ENCODE assay signal across 14 cellular contexts in genomic region chr11:2582958-2583604, GRCh38.
DNase-seq lines count a peak whose midpoint lies in the region; ATAC-seq and TF ChIP-seq lines count a peak whose summit lies in the region.
"Had no signal": no experiment of that assay in that cellular context is flagged by ENCODE, and none has a peak within 500 bp of the region (broad histone marks: within the 10 kb centered on the region; RNA-seq: fewer than 3 reads in every experiment).

No MANE protein-coding gene starts in this region.

- H3K4me1 Mint-ChIP-seq in T-helper 17 cell: no peaks in the 10 kb centered on the region
- H3K4me1 Mint-ChIP-seq: CD8-positive, alpha-beta memory T cell had no signal

- no peak for ATAC-seq in DND-41 (ENCODE audit: insufficient read depth, low read depth)
- no peak for ATAC-seq in T-helper 17 cell
- no peak for ATAC-seq in left cardiac atrium
- ATAC-seq in sciatic nerve: no peak
- ATAC-seq in gastroesophageal sphincter: no peak
- ATAC-seq in GM21737 (IDR thresholded peaks at IDR 0.05; ENCODE audit: unreplicated experiment): no peak
- ATAC-seq: activated naive CD4-positive, alpha-beta T cell treated with anti-CD3 and anti-CD28 coated beads, Interleukin-2, amount 50 U/mL, for 72 hours had no signal

- H3K27me3 ChIP-seq in DND-41 (ENCODE audit: insufficient read depth, low read length, poor library complexity): no peaks in the 10 kb centered on the region
- no peaks in the 10 kb centered on the region for H3K27me3 ChIP-seq in gastroesophageal sphincter

- H2AFZ ChIP-seq in DND-41 (ENCODE audit: low read depth, low read length): no peak overlapping the region

- DNase-seq in DND-41: peak; percentile 1
- DNase-seq in T-helper 17 cell: peak; percentile 0 to 7 (median 6)
- peak; percentile 15 for DNase-seq in left cardiac atrium
- DNase-seq in sciatic nerve (ENCODE audit: low spot score): peak; percentile 49
- no peak for DNase-seq in SIG-M5 (lab: John Stamatoyannopoulos, UW)
- DNase-seq: activated CD4-positive, alpha-beta T cell treated with anti-CD3 and anti-CD28 coated beads, Interleukin-2, amount 50 U/mL, for 1 hour; cortex of kidney; NCI-H187; SW 1271 had no signal

- H3K4me3 ChIP-seq in DND-41 (ENCODE audit: low read depth in 1 of 2, low read length in 2 of 2) (no peak overlapping the region), gastroesophageal sphincter (no peak overlapping the region)

- no peak overlapping the region for H3K4me2 ChIP-seq in DND-41 (ENCODE audit: insufficient read depth, low read length)

- no peak for TF ChIP-seq CTCF in DND-41 (IDR thresholded peaks at IDR 0.05; ENCODE audit: borderline replicate concordance, extremely low read depth, low read length, poor library complexity, severe bottlenecking)
- no peak for TF ChIP-seq CTCF in gastroesophageal sphincter (IDR thresholded peaks at IDR 0.05)

- H3K36me3 Mint-ChIP-seq in T-helper 17 cell (ENCODE audit: low read depth): no peaks in the 10 kb centered on the region
- H3K36me3 Mint-ChIP-seq: activated naive CD4-positive, alpha-beta T cell treated with anti-CD3 and anti-CD28 coated beads, Interleukin-2, amount 50 U/mL, for 72 hours; CD8-positive, alpha-beta memory T cell had no signal

- no peak for TF ChIP-seq POLR2A in gastroesophageal sphincter (IDR thresholded peaks at IDR 0.05)

- intact Hi-C loops in left cardiac atrium (cut with DNase I) (no loop called here), sciatic nerve (cut with DNase I) (no loop called here)

- no peaks in the 10 kb centered on the region for H3K36me3 ChIP-seq in DND-41 (ENCODE audit: insufficient read depth, low read length)
- H3K36me3 ChIP-seq in gastroesophageal sphincter: no peaks in the 10 kb centered on the region

- H3K9ac ChIP-seq in DND-41 (ENCODE audit: low read depth, low read length): no peak overlapping the region

- H3K27ac ChIP-seq in DND-41 (ENCODE audit: low read length) (no peak overlapping the region), gastroesophageal sphincter (no peak overlapping the region)

- peaks cover 3% of the 10 kb centered on the region; the same call in 1 of the 2 replicates for H4K20me1 ChIP-seq in DND-41 (ENCODE audit: insufficient read depth, low read length)

- WGBS in gastroesophageal sphincter (ENCODE audit: low coverage in 1 of 2), 2 donors: 81 to 86% methylated on average over 5 to 13 of the region's 33 CpGs

- H3K27me3 Mint-ChIP-seq in T-helper 17 cell: no peaks in the 10 kb centered on the region
- H3K27me3 Mint-ChIP-seq: CD8-positive, alpha-beta memory T cell; stimulated activated naive CD8-positive, alpha-beta T cell treated with anti-CD3 and anti-CD28 coated beads, Interleukin-15, Interleukin-2, amounts not matched to agents 100 ng/mL and 50 ng/mL, for 24 hours had no signal

- TF ChIP-seq EP300 in gastroesophageal sphincter (IDR thresholded peaks at IDR 0.05): no peak

- H3K4me1 ChIP-seq in DND-41 (ENCODE audit: insufficient read depth, low read length): no peaks in the 10 kb centered on the region
- no peaks in the 10 kb centered on the region for H3K4me1 ChIP-seq in gastroesophageal sphincter

- H3K79me2 ChIP-seq in DND-41 (ENCODE audit: insufficient read depth, low read length): no peaks in the 10 kb centered on the region

- H3K27ac Mint-ChIP-seq in T-helper 17 cell: no peak overlapping the region
- H3K27ac Mint-ChIP-seq: CD8-positive, alpha-beta memory T cell; stimulated activated naive CD8-positive, alpha-beta T cell treated with anti-CD3 and anti-CD28 coated beads, Interleukin-15, Interleukin-2, amounts not matched to agents 100 ng/mL and 50 ng/mL, for 24 hours had no signal

- H3K9me3 ChIP-seq in DND-41 (ENCODE audit: insufficient read depth, low read length, severe bottlenecking) (no peaks in the 10 kb centered on the region), T-helper 17 cell (ENCODE audit: control insufficient read depth, low read length, poor library complexity, severe bottlenecking) (no peaks in the 10 kb centered on the region), gastroesophageal sphincter (no peaks in the 10 kb centered on the region)

- no peak overlapping the region for H3K4me3 Mint-ChIP-seq in T-helper 17 cell
- H3K4me3 Mint-ChIP-seq: CD8-positive, alpha-beta memory T cell; stimulated activated naive CD8-positive, alpha-beta T cell treated with anti-CD3 and anti-CD28 coated beads, Interleukin-15, Interleukin-2, amounts not matched to agents 100 ng/mL and 50 ng/mL, for 24 hours had no signal
